8 cellular contexts compared by ENCODE assay signal in genomic region chr12:68609955-68610434, GRCh38. TPM values are rescaled to one million over a fixed set of nuclear protein-coding genes. Genes with fewer than 3 reads are reported as not detected.
A peak's percentile ranks its signal among the peaks of the same experiment; 100 is the strongest.
DNase-seq lines count a peak whose midpoint lies in the region; ATAC-seq, FAIRE-seq and TF ChIP-seq lines count a peak whose summit lies in the region.

No MANE protein-coding gene starts in this region.

- intact Hi-C loops in Calu3 (cut with micrococcal nuclease; ENCODE audit: unreplicated experiment) (loop anchor here (2.0 to 5.0 kb wide), 3 partner anchors 77 to 251 kb away; partner anchors contain the start of gene NUP107), kidney (cut with DNase I) (no loop called here), testis (cut with DNase I; ENCODE audit: low total_unique reads) (loop anchor here (10.0 kb wide), 1 partner anchor 75 kb away; the partner anchor contains the start of gene NUP107)

- no peaks in the 10 kb centered on the region for H3K27me3 ChIP-seq in testis

- peak overlapping the region; percentile 85 for H3K4me3 Mint-ChIP-seq in Calu3 (ENCODE audit: low read depth, unreplicated experiment)

- peaks cover 2 to 20% of the 10 kb centered on the region in 2 donors for H3K4me1 ChIP-seq in kidney (ENCODE audit: control insufficient read depth in 1 of 2, insufficient read depth in 1 of 2, low read depth in 1 of 2, low read length in 2 of 2)
- peaks cover 24% of the 10 kb centered on the region for H3K4me1 ChIP-seq in testis

- DNase-seq in Calu3 (no peak), M059J (ENCODE audit: low read depth) (peak; percentile 68), astrocyte of the hippocampus (ENCODE audit: low read depth, low spot score) (peak; percentile 62), kidney (no peak), testis (peak; percentile 28), NK-92 (lab: John Stamatoyannopoulos, UW; ENCODE audit: unreplicated experiment) (no peak), SW480 (ENCODE audit: low spot score) (no peak)

- H3K27me3 Mint-ChIP-seq in Calu3 (ENCODE audit: unreplicated experiment): no peaks in the 10 kb centered on the region

- no peaks in the 10 kb centered on the region for H3K36me3 ChIP-seq in kidney (ENCODE audit: control insufficient read depth in 1 of 2, insufficient read depth in 2 of 2, low read length in 2 of 2)
- H3K36me3 ChIP-seq in testis (ENCODE audit: low read depth, missing control alignments): no peaks in the 10 kb centered on the region

- no peaks in the 10 kb centered on the region for H3K9me3 Mint-ChIP-seq in Calu3 (ENCODE audit: low read depth, unreplicated experiment)

- peaks cover 48% of the 10 kb centered on the region for H3K36me3 Mint-ChIP-seq in Calu3 (ENCODE audit: insufficient read depth, unreplicated experiment)

- peak overlapping the region; percentile 96 for H3K27ac Mint-ChIP-seq in Calu3 (ENCODE audit: unreplicated experiment)

- H3K9me3 ChIP-seq in kidney (ENCODE audit: control insufficient read depth in 1 of 2, low read length in 2 of 2): no peaks in the 10 kb centered on the region
- no peaks in the 10 kb centered on the region for H3K9me3 ChIP-seq in testis

- H3K27ac ChIP-seq in kidney (ENCODE audit: low read depth in 2 of 2, low read length in 2 of 2): peak overlapping the region; percentile 77 to 96
- H3K27ac ChIP-seq in testis: peak overlapping the region; percentile 94 to 98

- H3K9ac ChIP-seq in kidney (ENCODE audit: low read length in 2 of 2): peak overlapping the region; percentile 75 to 84

- no peak for FAIRE-seq in kidney (lab: Jason Lieb, UNC)

- TF ChIP-seq CTCF in Calu3 (IDR thresholded peaks at IDR 0.05; ENCODE audit: unreplicated experiment) (no peak), kidney (IDR thresholded peaks at IDR 0.05; ENCODE audit: borderline replicate concordance, extremely low read depth, insufficient read depth) (no peak), testis (IDR thresholded peaks at IDR 0.05) (no peak)

- CTCF ChIA-PET in Calu3 (lab: Charles Lee): interaction anchor here (0.6 to 1.6 kb wide), 3 partner anchors 25 to 709 kb away, joined by 3 to 5 read pairs (median 5); no protein-coding TSS in a partner anchor

- peaks cover 44% of the 10 kb centered on the region for H3K4me1 Mint-ChIP-seq in Calu3 (ENCODE audit: low read depth, unreplicated experiment)

- 2 to 5% methylated on average over 13 of the region's 13 CpGs for WGBS in testis, 2 donors

- TF ChIP-seq POLR2A in testis (IDR thresholded peaks at IDR 0.05): no peak

- no peak for ATAC-seq in GM21423 (IDR thresholded peaks at IDR 0.05; ENCODE audit: unreplicated experiment)

- H3K4me3 ChIP-seq in kidney (ENCODE audit: low read length in 2 of 2) (peak overlapping the region; percentile 80 to 92), testis (peak overlapping the region; percentile 80 to 93)

- BruUV-seq in Calu3 (replicated peaks; lab: Mats Ljungman, UMichigan): no TSS peak

RNA-seq across cellular contexts. Expression of gene RAP1B, which starts 0.7 kb away (rescaled TPM):
- 158 and 159 TPM in 2 replicates for total RNA-seq in Calu3 (2022)
- 195 and 245 TPM in 2 replicates for total RNA-seq in M059J (2014; rRNA removed; shearing (Covaris generic))
- total RNA-seq in kidney: 157 TPM
- polyA plus RNA-seq in kidney (ENCODE audit: insufficient read depth, low read depth, low replicate concordance): 102 TPM
- total RNA-seq in testis: 100 to 1,000 TPM; 190 to 200 TPM
- 133 TPM for polyA plus RNA-seq in testis (ENCODE audit: insufficient read depth, low read depth, low replicate concordance)

Comparison
In these comparisons a context has a peak if more than half of its experiments do, and no peak if none do; other contexts are left out.
1. DNase-seq: peak in M059J (single experiment), astrocyte of the hippocampus (single experiment) and testis (single experiment); none in Calu3 (single experiment), kidney (single experiment), NK-92 (single experiment) and SW480 (single experiment).